1 cellular context compared by ENCODE assay signal in the genomic region with DNA sequence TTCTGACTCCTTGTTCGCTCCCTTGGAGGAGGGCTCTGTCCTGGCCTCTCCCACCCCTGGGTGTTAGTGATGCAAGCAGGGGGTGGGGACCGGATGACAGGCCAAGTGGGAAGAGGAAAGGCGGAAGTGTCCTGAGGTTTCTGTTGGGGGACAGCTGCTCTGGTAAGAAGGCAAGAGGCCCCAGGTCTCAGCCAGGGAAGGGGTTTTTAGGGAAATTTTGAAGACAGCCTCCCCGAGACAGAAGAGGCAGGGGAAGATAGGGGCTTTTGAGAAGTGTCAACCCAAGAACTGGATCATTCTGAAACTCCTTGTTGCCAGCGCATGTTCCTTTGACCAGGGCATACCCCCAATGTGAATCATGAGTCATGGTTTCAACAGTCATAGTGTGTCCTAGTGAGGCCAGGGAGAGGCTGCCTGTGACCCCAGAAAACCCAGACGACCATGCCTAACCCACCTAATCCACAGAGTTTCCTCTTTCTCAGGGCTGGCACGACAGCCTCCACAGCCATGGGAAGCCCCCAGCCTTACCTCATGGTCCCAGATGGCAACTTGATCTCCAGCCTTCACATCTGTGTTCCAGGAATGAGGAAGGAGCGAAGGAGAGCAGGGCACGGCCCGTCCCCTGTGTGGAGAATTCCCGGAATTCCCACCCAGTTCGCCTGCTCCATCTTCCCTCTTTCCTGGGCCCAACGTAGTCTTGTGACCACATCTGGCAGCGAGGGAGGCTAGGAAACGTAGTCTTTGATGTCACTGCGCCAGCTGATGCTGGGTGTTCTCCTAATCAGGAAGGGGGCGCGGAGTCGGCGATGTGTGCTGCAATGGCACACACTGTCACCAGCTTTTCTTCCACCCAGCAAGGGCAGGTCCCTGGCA.
TF ChIP-seq lines count a peak whose summit lies in the region.

No MANE protein-coding gene starts in this region.

TF ChIP-seq in H1, 55 proteins besides CTCF, POLR2A, EP300 and RAD21 (continued from another document):
- TF ChIP-seq, protein P1, sequence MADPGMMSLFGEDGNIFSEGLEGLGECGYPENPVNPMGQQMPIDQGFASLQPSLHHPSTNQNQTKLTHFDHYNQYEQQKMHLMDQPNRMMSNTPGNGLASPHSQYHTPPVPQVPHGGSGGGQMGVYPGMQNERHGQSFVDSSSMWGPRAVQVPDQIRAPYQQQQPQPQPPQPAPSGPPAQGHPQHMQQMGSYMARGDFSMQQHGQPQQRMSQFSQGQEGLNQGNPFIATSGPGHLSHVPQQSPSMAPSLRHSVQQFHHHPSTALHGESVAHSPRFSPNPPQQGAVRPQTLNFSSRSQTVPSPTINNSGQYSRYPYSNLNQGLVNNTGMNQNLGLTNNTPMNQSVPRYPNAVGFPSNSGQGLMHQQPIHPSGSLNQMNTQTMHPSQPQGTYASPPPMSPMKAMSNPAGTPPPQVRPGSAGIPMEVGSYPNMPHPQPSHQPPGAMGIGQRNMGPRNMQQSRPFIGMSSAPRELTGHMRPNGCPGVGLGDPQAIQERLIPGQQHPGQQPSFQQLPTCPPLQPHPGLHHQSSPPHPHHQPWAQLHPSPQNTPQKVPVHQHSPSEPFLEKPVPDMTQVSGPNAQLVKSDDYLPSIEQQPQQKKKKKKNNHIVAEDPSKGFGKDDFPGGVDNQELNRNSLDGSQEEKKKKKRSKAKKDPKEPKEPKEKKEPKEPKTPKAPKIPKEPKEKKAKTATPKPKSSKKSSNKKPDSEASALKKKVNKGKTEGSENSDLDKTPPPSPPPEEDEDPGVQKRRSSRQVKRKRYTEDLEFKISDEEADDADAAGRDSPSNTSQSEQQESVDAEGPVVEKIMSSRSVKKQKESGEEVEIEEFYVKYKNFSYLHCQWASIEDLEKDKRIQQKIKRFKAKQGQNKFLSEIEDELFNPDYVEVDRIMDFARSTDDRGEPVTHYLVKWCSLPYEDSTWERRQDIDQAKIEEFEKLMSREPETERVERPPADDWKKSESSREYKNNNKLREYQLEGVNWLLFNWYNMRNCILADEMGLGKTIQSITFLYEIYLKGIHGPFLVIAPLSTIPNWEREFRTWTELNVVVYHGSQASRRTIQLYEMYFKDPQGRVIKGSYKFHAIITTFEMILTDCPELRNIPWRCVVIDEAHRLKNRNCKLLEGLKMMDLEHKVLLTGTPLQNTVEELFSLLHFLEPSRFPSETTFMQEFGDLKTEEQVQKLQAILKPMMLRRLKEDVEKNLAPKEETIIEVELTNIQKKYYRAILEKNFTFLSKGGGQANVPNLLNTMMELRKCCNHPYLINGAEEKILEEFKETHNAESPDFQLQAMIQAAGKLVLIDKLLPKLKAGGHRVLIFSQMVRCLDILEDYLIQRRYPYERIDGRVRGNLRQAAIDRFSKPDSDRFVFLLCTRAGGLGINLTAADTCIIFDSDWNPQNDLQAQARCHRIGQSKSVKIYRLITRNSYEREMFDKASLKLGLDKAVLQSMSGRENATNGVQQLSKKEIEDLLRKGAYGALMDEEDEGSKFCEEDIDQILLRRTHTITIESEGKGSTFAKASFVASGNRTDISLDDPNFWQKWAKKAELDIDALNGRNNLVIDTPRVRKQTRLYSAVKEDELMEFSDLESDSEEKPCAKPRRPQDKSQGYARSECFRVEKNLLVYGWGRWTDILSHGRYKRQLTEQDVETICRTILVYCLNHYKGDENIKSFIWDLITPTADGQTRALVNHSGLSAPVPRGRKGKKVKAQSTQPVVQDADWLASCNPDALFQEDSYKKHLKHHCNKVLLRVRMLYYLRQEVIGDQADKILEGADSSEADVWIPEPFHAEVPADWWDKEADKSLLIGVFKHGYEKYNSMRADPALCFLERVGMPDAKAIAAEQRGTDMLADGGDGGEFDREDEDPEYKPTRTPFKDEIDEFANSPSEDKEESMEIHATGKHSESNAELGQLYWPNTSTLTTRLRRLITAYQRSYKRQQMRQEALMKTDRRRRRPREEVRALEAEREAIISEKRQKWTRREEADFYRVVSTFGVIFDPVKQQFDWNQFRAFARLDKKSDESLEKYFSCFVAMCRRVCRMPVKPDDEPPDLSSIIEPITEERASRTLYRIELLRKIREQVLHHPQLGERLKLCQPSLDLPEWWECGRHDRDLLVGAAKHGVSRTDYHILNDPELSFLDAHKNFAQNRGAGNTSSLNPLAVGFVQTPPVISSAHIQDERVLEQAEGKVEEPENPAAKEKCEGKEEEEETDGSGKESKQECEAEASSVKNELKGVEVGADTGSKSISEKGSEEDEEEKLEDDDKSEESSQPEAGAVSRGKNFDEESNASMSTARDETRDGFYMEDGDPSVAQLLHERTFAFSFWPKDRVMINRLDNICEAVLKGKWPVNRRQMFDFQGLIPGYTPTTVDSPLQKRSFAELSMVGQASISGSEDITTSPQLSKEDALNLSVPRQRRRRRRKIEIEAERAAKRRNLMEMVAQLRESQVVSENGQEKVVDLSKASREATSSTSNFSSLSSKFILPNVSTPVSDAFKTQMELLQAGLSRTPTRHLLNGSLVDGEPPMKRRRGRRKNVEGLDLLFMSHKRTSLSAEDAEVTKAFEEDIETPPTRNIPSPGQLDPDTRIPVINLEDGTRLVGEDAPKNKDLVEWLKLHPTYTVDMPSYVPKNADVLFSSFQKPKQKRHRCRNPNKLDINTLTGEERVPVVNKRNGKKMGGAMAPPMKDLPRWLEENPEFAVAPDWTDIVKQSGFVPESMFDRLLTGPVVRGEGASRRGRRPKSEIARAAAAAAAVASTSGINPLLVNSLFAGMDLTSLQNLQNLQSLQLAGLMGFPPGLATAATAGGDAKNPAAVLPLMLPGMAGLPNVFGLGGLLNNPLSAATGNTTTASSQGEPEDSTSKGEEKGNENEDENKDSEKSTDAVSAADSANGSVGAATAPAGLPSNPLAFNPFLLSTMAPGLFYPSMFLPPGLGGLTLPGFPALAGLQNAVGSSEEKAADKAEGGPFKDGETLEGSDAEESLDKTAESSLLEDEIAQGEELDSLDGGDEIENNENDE (IDR thresholded peaks at IDR 0.05; ENCODE audit: insufficient replicate concordance, low read length), result no peak
- TF ChIP-seq BRCA1 (IDR thresholded peaks at IDR 0.05; ENCODE audit: low read depth, low read length) (no peak), HDAC2 (IDR thresholded peaks at IDR 0.05; ENCODE audit: borderline replicate concordance in 1 of 2, low read depth in 2 of 2, low read length in 2 of 2) (no peak), EZH2 (IDR thresholded peaks at IDR 0.05; ENCODE audit: low read depth, low read length, severe bottlenecking) (no peak), JUND (IDR thresholded peaks at IDR 0.05; ENCODE audit: low read length) (no peak), RXRA (IDR thresholded peaks at IDR 0.05; ENCODE audit: insufficient read depth, low read depth, low read length) (no peak), RNF2 (IDR thresholded peaks at IDR 0.05; ENCODE audit: borderline replicate concordance, low read depth, low read length, missing control alignments, poor library complexity, severe bottlenecking) (no peak), POU5F1 (IDR thresholded peaks at IDR 0.05; ENCODE audit: low read depth, low read length) (no peak), SP2 (IDR thresholded peaks at IDR 0.05; ENCODE audit: low read length) (no peak)
- TF ChIP-seq, protein P2, sequence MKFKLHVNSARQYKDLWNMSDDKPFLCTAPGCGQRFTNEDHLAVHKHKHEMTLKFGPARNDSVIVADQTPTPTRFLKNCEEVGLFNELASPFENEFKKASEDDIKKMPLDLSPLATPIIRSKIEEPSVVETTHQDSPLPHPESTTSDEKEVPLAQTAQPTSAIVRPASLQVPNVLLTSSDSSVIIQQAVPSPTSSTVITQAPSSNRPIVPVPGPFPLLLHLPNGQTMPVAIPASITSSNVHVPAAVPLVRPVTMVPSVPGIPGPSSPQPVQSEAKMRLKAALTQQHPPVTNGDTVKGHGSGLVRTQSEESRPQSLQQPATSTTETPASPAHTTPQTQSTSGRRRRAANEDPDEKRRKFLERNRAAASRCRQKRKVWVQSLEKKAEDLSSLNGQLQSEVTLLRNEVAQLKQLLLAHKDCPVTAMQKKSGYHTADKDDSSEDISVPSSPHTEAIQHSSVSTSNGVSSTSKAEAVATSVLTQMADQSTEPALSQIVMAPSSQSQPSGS (IDR thresholded peaks at IDR 0.05; ENCODE audit: low read length), result no peak
- TF ChIP-seq, protein P3, sequence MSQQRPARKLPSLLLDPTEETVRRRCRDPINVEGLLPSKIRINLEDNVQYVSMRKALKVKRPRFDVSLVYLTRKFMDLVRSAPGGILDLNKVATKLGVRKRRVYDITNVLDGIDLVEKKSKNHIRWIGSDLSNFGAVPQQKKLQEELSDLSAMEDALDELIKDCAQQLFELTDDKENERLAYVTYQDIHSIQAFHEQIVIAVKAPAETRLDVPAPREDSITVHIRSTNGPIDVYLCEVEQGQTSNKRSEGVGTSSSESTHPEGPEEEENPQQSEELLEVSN (IDR thresholded peaks at IDR 0.05), result no peak
